In the genomic region with DNA sequence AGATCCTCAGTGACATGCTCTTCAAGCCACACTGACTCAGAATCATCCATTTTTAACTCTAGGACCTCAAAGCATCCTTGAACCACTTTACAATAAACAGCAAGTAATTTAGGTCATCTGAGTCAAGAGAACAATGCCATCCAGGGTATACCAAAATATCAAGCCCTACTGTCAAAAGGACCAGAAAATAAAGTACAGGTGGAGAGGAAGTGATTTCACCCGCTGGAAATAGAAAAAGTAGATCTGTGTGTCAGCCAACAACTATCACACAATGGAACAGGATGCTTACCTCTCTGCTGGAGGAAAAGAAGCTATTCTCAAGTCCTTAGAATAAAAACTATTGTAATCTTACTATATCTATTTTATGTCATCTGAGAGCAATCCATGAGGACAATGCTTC, we compare ENCODE assay signal across 1 cellular context.
TF ChIP-seq lines count a peak whose summit lies in the region.

No MANE protein-coding gene starts in this region.

TF ChIP-seq in H1, 55 proteins besides CTCF, POLR2A, EP300 and RAD21:
- no peak for TF ChIP-seq KDM5A (IDR thresholded peaks at IDR 0.05; ENCODE audit: low read length)
- TF ChIP-seq SRF (IDR thresholded peaks at IDR 0.05; ENCODE audit: low read depth, low read length) = no peak
- no peak for TF ChIP-seq CREB1 (IDR thresholded peaks at IDR 0.05)
- no peak for TF ChIP-seq EGR1 (IDR thresholded peaks at IDR 0.05; ENCODE audit: borderline replicate concordance, low read depth, low read length)
